14 cellular contexts compared by ENCODE assay signal in genomic region chrX:56569378-56570061, GRCh38. TPM values are rescaled to one million over a fixed set of nuclear protein-coding genes. Genes with fewer than 3 reads are reported as not detected.
DNase-seq lines count a peak whose midpoint lies in the region; ATAC-seq, FAIRE-seq and TF ChIP-seq lines count a peak whose summit lies in the region.
"Had no signal": no experiment of that assay in that cellular context is flagged by ENCODE, and none has a peak within 500 bp of the region (broad histone marks: within the 10 kb centered on the region; RNA-seq: fewer than 3 reads in every experiment).

No MANE protein-coding gene starts in this region.

- H3K27me3 ChIP-seq in astrocyte (ENCODE audit: insufficient read depth, low read length) = no peaks in the 10 kb centered on the region
- H3K27me3 ChIP-seq: left lung had no signal

- peak; percentile 41 for FAIRE-seq in astrocyte (lab: Jason Lieb, UNC)
- FAIRE-seq: GM12891 had no signal

- H3K79me2 ChIP-seq in astrocyte (ENCODE audit: insufficient read depth, low read length) = peaks cover 51% of the 10 kb centered on the region

- no peak overlapping the region for H2AFZ ChIP-seq in astrocyte (ENCODE audit: low read depth, low read length)

- TF ChIP-seq CTCF in astrocyte (IDR thresholded peaks at IDR 0.05; ENCODE audit: insufficient read depth, low read depth, low read length) = no peak

- H3K4me1 Mint-ChIP-seq in activated T-cell treated with anti-CD3 and anti-CD28 coated beads, Interleukin-2, amount 50 U/mL, for 24 hours (ENCODE audit: low read depth) = peaks cover 46% of the 10 kb centered on the region
- peaks cover 1% of the 10 kb centered on the region for H3K4me1 Mint-ChIP-seq in astrocyte (ENCODE audit: low read depth, unreplicated experiment)
- peaks cover 28% of the 10 kb centered on the region for H3K4me1 Mint-ChIP-seq in stimulated activated effector memory CD8-positive, alpha-beta T cell treated with anti-CD3 and anti-CD28 coated beads, Interleukin-12 subunit alpha, Interleukin-12 subunit beta, amount 100 ng/mL, for 72 hours

- no peak for DNase-seq in activated T-cell treated with anti-CD3 and anti-CD28 coated beads, Interleukin-2, amount 50 U/mL, for 24 hours
- DNase-seq in activated T-cell treated with anti-CD3 and anti-CD28 coated beads, Interleukin-2, amount 50 U/mL, for 48 hours = no peak
- DNase-seq in astrocyte (ENCODE audit: low read depth) (no peak), NCI-H128 (lab: John Stamatoyannopoulos, UW; ENCODE audit: unreplicated experiment) (no peak)
- no peak for DNase-seq in stimulated activated effector memory CD8-positive, alpha-beta T cell treated with anti-CD3 and anti-CD28 coated beads, Interleukin-12 subunit alpha, Interleukin-12 subunit beta, amount 100 ng/mL, for 72 hours (ENCODE audit: low spot score in 2 of 2)
- DNase-seq: DMS79 treated with DMSO at 0.1 percent for 48 hours, heart right ventricle, left lung, spleen had no signal

- H4K20me1 ChIP-seq in astrocyte (ENCODE audit: insufficient read depth, low read length) = peaks cover 37% of the 10 kb centered on the region

- peaks cover 26% of the 10 kb centered on the region for H3K27me3 Mint-ChIP-seq in activated T-cell treated with anti-CD3 and anti-CD28 coated beads, Interleukin-2, amount 50 U/mL, for 24 hours
- H3K27me3 Mint-ChIP-seq in astrocyte (ENCODE audit: low read depth, unreplicated experiment) = no peaks in the 10 kb centered on the region

- no peak overlapping the region for H3K4me3 Mint-ChIP-seq in activated T-cell treated with anti-CD3 and anti-CD28 coated beads, Interleukin-2, amount 50 U/mL, for 24 hours
- H3K4me3 Mint-ChIP-seq in astrocyte (ENCODE audit: unreplicated experiment) = no peak overlapping the region
- H3K4me3 Mint-ChIP-seq in stimulated activated effector memory CD8-positive, alpha-beta T cell treated with anti-CD3 and anti-CD28 coated beads, Interleukin-12 subunit alpha, Interleukin-12 subunit beta, amount 100 ng/mL, for 72 hours = no peak overlapping the region

- ATAC-seq in HG03442 (IDR thresholded peaks at IDR 0.05; ENCODE audit: unreplicated experiment) = peak; percentile 46
- ATAC-seq in stimulated activated effector memory CD8-positive, alpha-beta T cell treated with anti-CD3 and anti-CD28 coated beads, Interleukin-12 subunit alpha, Interleukin-12 subunit beta, amount 100 ng/mL, for 72 hours = no peak
- ATAC-seq in HG03469 (IDR thresholded peaks at IDR 0.05; ENCODE audit: unreplicated experiment) = no peak
- ATAC-seq in HG03196 (IDR thresholded peaks at IDR 0.05; ENCODE audit: unreplicated experiment) = no peak
- ATAC-seq: heart right ventricle, left lung, SK-N-SH treated with all-trans-retinoic acid at 6 μM for 48 hours had no signal

- H3K9me3 ChIP-seq in astrocyte (ENCODE audit: insufficient read depth, low read depth, low read length) = no peaks in the 10 kb centered on the region
- H3K9me3 ChIP-seq: heart right ventricle, left lung, spleen had no signal

- no peaks in the 10 kb centered on the region for H3K36me3 ChIP-seq in astrocyte (ENCODE audit: insufficient read depth, low read length)
- H3K36me3 ChIP-seq: left lung had no signal

- H3K36me3 Mint-ChIP-seq in activated T-cell treated with anti-CD3 and anti-CD28 coated beads, Interleukin-2, amount 50 U/mL, for 24 hours (ENCODE audit: low read depth) = peaks cover 82% of the 10 kb centered on the region
- H3K36me3 Mint-ChIP-seq in astrocyte (ENCODE audit: low read depth, unreplicated experiment) = no peaks in the 10 kb centered on the region
- H3K36me3 Mint-ChIP-seq in stimulated activated effector memory CD8-positive, alpha-beta T cell treated with anti-CD3 and anti-CD28 coated beads, Interleukin-12 subunit alpha, Interleukin-12 subunit beta, amount 100 ng/mL, for 72 hours = peaks cover 74% of the 10 kb centered on the region

- no peak overlapping the region for H3K4me2 ChIP-seq in astrocyte (ENCODE audit: low read length)

- H3K9me3 Mint-ChIP-seq in activated T-cell treated with anti-CD3 and anti-CD28 coated beads, Interleukin-2, amount 50 U/mL, for 24 hours = no peaks in the 10 kb centered on the region
- no peaks in the 10 kb centered on the region for H3K9me3 Mint-ChIP-seq in astrocyte (ENCODE audit: unreplicated experiment)
- H3K9me3 Mint-ChIP-seq in stimulated activated effector memory CD8-positive, alpha-beta T cell treated with anti-CD3 and anti-CD28 coated beads, Interleukin-12 subunit alpha, Interleukin-12 subunit beta, amount 100 ng/mL, for 72 hours = no peaks in the 10 kb centered on the region

- H3K27ac ChIP-seq in astrocyte (ENCODE audit: low read depth, low read length) = no peak overlapping the region

- H3K9ac ChIP-seq in astrocyte (ENCODE audit: low read length) = no peak overlapping the region

- H3K27ac Mint-ChIP-seq in activated T-cell treated with anti-CD3 and anti-CD28 coated beads, Interleukin-2, amount 50 U/mL, for 24 hours = peak overlapping the region; percentile 88
- H3K27ac Mint-ChIP-seq in astrocyte (ENCODE audit: unreplicated experiment) = no peak overlapping the region
- H3K27ac Mint-ChIP-seq in stimulated activated effector memory CD8-positive, alpha-beta T cell treated with anti-CD3 and anti-CD28 coated beads, Interleukin-12 subunit alpha, Interleukin-12 subunit beta, amount 100 ng/mL, for 72 hours = peak overlapping the region; percentile 23

- no peaks in the 10 kb centered on the region for H3K4me1 ChIP-seq in astrocyte (ENCODE audit: insufficient read depth, low read length)

- H3K4me3 ChIP-seq in astrocyte (ENCODE audit: insufficient read depth, low read depth, low read length) = no peak overlapping the region
- H3K4me3 ChIP-seq: left lung, spleen had no signal

RNA-seq across cellular contexts. Expression of gene UBQLN2, which starts 6.1 kb away (rescaled TPM):
- total RNA-seq in astrocyte = 36.5 and 38.9 TPM in 2 replicates
